Comparison of ENCODE assay signal across 37 cellular contexts in genomic region chr14:73250781-73251500, GRCh38. TPM values are rescaled to one million over a fixed set of nuclear protein-coding genes. Genes with fewer than 3 reads are reported as not detected.
A peak's percentile ranks its signal among the peaks of the same experiment; 100 is the strongest.
DNase-seq lines count a peak whose midpoint lies in the region; ATAC-seq, FAIRE-seq and TF ChIP-seq lines count a peak whose summit lies in the region.
"Had no signal": no experiment of that assay in that cellular context is flagged by ENCODE, and none has a peak within 500 bp of the region (broad histone marks: within the 10 kb centered on the region; RNA-seq: fewer than 3 reads in every experiment).

No MANE protein-coding gene starts in this region.

- DNase-seq in NCI-H1417 (lab: John Stamatoyannopoulos, UW) (peak in 2 of 3 experiments; percentile 81 to 92), NCI-H1417 treated with DMSO at 0.1 percent for 48 hours (lab: John Stamatoyannopoulos, UW) (no peak), HTR-8/SVneo (ENCODE audit: insufficient read length, low spot score) (no peak), NCI-H526 treated with DMSO at 0.1 percent for 48 hours (lab: John Stamatoyannopoulos, UW) (peak; percentile 88), osteoblast (ENCODE audit: insufficient read length, low spot score, missing footprints) (peak; percentile 75), SIG-M5 (lab: John Stamatoyannopoulos, UW) (no peak), ascending aorta (ENCODE audit: low spot score in 2 of 2) (no peak)
- DNase-seq: activated CD4-positive, alpha-beta T cell treated with anti-CD3 and anti-CD28 coated beads for 4 hours; activated effector memory CD4-positive, alpha-beta T cell treated with anti-CD3 and anti-CD28 coated beads, Interleukin-2, amount 50 U/mL, for 16 hours; activated T-cell treated with anti-CD3 and anti-CD28 coated beads, Interleukin-2, amount 50 U/mL, for 1 hour; CD4-positive, alpha-beta T cell; hypothalamus; KG1; mesendoderm; NCI-H1694; NCI-H774; SJCRH30; stimulated activated CD4-positive, alpha-beta T cell treated with anti-CD3 and anti-CD28 coated beads, Interleukin-2, amount 100 ng/mL, for 24 hours; stimulated activated CD8-positive, alpha-beta memory T cell treated with anti-CD3 and anti-CD28 coated beads, Interleukin-4, amount 100 ng/mL, for 48 hours; stimulated activated naive CD8-positive, alpha-beta T cell treated with anti-CD3 and anti-CD28 coated beads, Interleukin-15, amount 100 ng/mL, for 72 hours; SW 1271; T-helper 9 cell; uterus; WERI-Rb-1 had no signal

- H3K27ac ChIP-seq in osteoblast (ENCODE audit: low read depth, low read length) (no peak overlapping the region), ascending aorta (no peak overlapping the region)
- H3K27ac ChIP-seq: gastroesophageal sphincter, neural progenitor cell, SJCRH30, thoracic aorta, uterus, WERI-Rb-1 had no signal

- no peak for ATAC-seq in HG03432 (IDR thresholded peaks at IDR 0.05; ENCODE audit: unreplicated experiment)
- ATAC-seq: gastroesophageal sphincter, right cardiac atrium had no signal

- H3K9me3 ChIP-seq in osteoblast (ENCODE audit: low read depth, low read length): no peaks in the 10 kb centered on the region
- H3K9me3 ChIP-seq in ascending aorta: no peaks in the 10 kb centered on the region
- H3K9me3 ChIP-seq: gastroesophageal sphincter, SJCRH30, thoracic aorta, uterus had no signal

- intact Hi-C loops in ascending aorta (cut with DNase I): no loop called here

- no peak overlapping the region for H3K4me2 ChIP-seq in osteoblast (ENCODE audit: insufficient read depth, low read length)
- H3K4me2 ChIP-seq: neural progenitor cell had no signal

- no peaks in the 10 kb centered on the region for H3K36me3 ChIP-seq in osteoblast (ENCODE audit: insufficient read depth, low read length)
- no peaks in the 10 kb centered on the region for H3K36me3 ChIP-seq in ascending aorta
- H3K36me3 ChIP-seq: neural progenitor cell, SJCRH30, thoracic aorta, uterus, WERI-Rb-1 had no signal

- H3K27me3 ChIP-seq in osteoblast (ENCODE audit: insufficient read depth, low read length) (no peaks in the 10 kb centered on the region), ascending aorta (no peaks in the 10 kb centered on the region)
- H3K27me3 ChIP-seq: gastroesophageal sphincter, neural progenitor cell, SJCRH30, uterus had no signal

- H3K4me1 ChIP-seq in osteoblast (ENCODE audit: insufficient read depth, low read length): peaks cover 24% of the 10 kb centered on the region
- peaks cover 0 to 3% of the 10 kb centered on the region in 2 donors for H3K4me1 ChIP-seq in ascending aorta
- H3K4me1 ChIP-seq: neural progenitor cell, SJCRH30, uterus had no signal

- no peak overlapping the region for H2AFZ ChIP-seq in osteoblast (ENCODE audit: low read length)
- H2AFZ ChIP-seq: neural progenitor cell had no signal

- no peaks in the 10 kb centered on the region for H4K20me1 ChIP-seq in osteoblast (ENCODE audit: insufficient read depth, low read length)

- TF ChIP-seq CTCF in osteoblast (IDR thresholded peaks at IDR 0.05; ENCODE audit: extremely low read depth, low read depth, low read length) (no peak), ascending aorta (IDR thresholded peaks at IDR 0.05) (no peak)

- FAIRE-seq in HTR-8/SVneo (lab: Jason Lieb, UNC): peak; percentile 90
- FAIRE-seq: A204.1, bronchial epithelial cell, D721Med, endothelial cell of umbilical vein, GM18507, GM19239, RCC 7860 had no signal

- H3K4me3 ChIP-seq in osteoblast (ENCODE audit: insufficient read depth, low read length) (no peak overlapping the region), ascending aorta (no peak overlapping the region)
- H3K4me3 ChIP-seq: gastroesophageal sphincter, neural progenitor cell, SJCRH30, thoracic aorta, uterus had no signal

- H3K79me2 ChIP-seq in osteoblast (ENCODE audit: insufficient read depth, low read length): no peaks in the 10 kb centered on the region

RNA-seq across cellular contexts. Expression of gene PAPLN, which starts 13.6 kb away (rescaled TPM):
- total RNA-seq in osteoblast (5.3 and 5.8 TPM in 2 replicates), ascending aorta (4.9 TPM)
- total RNA-seq: H4, SJCRH30 had no signal

Comparison
In these comparisons a context has a peak if more than half of its experiments do, and no peak if none do; other contexts are left out.
1. DNase-seq: peak in NCI-H1417 (2 of 3), NCI-H526 treated with DMSO at 0.1 percent for 48 hours (single experiment) and osteoblast (single experiment); none in NCI-H1417 treated with DMSO at 0.1 percent for 48 hours (single experiment), HTR-8/SVneo (single experiment), SIG-M5 (single experiment) and ascending aorta (0 of 2).